Comparison of ENCODE assay signal across 11 cellular contexts in the genomic region with DNA sequence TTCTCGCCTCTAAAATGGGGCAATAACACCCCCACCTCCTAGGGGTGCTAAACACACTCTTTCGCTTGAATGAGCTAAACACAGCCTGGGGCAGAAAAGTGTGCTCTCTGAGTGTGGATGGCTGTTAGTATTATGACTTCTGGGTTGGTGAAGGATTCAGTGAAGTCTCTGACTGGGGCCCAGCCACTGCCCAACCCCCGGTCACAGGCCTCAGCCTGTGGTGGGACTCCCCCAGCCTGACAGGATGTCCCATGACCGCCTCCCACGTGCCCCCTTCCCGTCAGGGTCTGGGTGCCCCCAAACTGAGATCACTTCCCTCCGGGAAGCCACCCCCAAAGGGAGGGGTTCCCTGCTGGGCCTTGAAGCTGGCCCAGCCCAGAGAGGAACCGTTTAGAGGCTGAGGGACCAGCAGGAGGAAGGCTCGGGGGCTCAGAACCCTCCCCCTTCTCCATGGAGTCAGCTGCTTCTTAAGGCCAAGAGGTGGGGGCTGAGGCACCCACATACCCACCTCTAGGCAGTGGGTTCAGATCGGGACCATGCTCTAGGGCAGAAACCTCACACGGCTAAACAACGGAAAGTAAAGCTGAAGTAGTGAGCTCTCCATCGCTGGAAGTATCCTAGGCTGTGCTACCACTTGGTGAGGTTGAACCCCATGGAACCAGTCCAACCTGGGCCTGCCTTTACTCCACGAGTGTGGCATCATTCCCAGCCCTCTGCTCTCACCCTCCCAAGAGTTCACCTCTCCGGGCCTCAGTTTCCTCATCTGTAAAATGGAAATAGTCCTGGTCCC. TPM values are rescaled to one million over a fixed set of nuclear protein-coding genes. Genes with fewer than 3 reads are reported as not detected.
DNase-seq lines count a peak whose midpoint lies in the region; ATAC-seq and TF ChIP-seq lines count a peak whose summit lies in the region.
"Had no signal": no experiment of that assay in that cellular context is flagged by ENCODE, and none has a peak within 500 bp of the region (broad histone marks: within the 10 kb centered on the region; RNA-seq: fewer than 3 reads in every experiment).

No MANE protein-coding gene starts in this region.

- DNase-seq in GDM1 (lab: John Stamatoyannopoulos, UW) (peak; percentile 84), lung (ENCODE audit: low spot score) (peak; percentile 42), middle frontal gyrus (ENCODE audit: extremely low spot score, low spot score) (no peak), SK-N-DZ (ENCODE audit: low spot score) (no peak), stomach (no peak)
- DNase-seq in activated CD8-positive, alpha-beta memory T cell treated with anti-CD3 and anti-CD28 coated beads for 48 hours (ENCODE audit: low read depth in 2 of 3, low spot score in 2 of 3), result peak in 2 of 3 experiments; percentile 38 to 41
- DNase-seq: NCI-H524 treated with DMSO at 0.1 percent for 48 hours had no signal

- H3K9me3 ChIP-seq in lung (ENCODE audit: control insufficient read depth in 2 of 2, insufficient read depth in 1 of 2, low read length in 1 of 2), result no peaks in the 10 kb centered on the region
- H3K9me3 ChIP-seq in stomach, result no peaks in the 10 kb centered on the region
- H3K9me3 ChIP-seq: pancreas, thoracic aorta had no signal

- ATAC-seq in HG02588 (IDR thresholded peaks at IDR 0.05; ENCODE audit: unreplicated experiment) (peak; percentile 31), lung (ENCODE audit: insufficient read depth, low FRiP score) (no peak), HG03378 (IDR thresholded peaks at IDR 0.05; ENCODE audit: unreplicated experiment) (no peak)

- no peak for TF ChIP-seq EP300 in stomach (IDR thresholded peaks at IDR 0.05)

- WGBS in lung, 2 donors, result 51 to 53% methylated on average over 15 of the region's 15 CpGs
- WGBS in stomach, 5 donors, result 59 to 70% (median 68%) methylated on average over 15 of the region's 15 CpGs

- no peaks in the 10 kb centered on the region for H3K4me1 ChIP-seq in lung (ENCODE audit: control insufficient read depth in 2 of 2, insufficient read depth in 2 of 2, low read length in 2 of 2)
- peaks cover 0 to 11% (median 0%) of the 10 kb centered on the region in 4 donors for H3K4me1 ChIP-seq in stomach

- H3K4me3 ChIP-seq in lung (no peak overlapping the region), stomach (no peak overlapping the region)
- H3K4me3 ChIP-seq: pancreas, thoracic aorta had no signal

- TF ChIP-seq POLR2A in stomach (IDR thresholded peaks at IDR 0.05), result no peak

- TF ChIP-seq CTCF in lung (IDR thresholded peaks at IDR 0.05; ENCODE audit: control extremely low read depth, extremely low read depth), result no peak
- no peak for TF ChIP-seq CTCF in stomach (IDR thresholded peaks at IDR 0.05)

- H3K27me3 ChIP-seq in lung (ENCODE audit: control insufficient read depth, insufficient read depth) (no peaks in the 10 kb centered on the region), stomach (peaks cover 0 to 24% (median 2%) of the 10 kb centered on the region in 3 donors)
- H3K27me3 ChIP-seq: pancreas had no signal

- intact Hi-C loops in stomach (cut with DNase I; ENCODE audit: low total_unique reads), result no loop called here

- no peaks in the 10 kb centered on the region for H3K36me3 ChIP-seq in lung (ENCODE audit: control insufficient read depth in 2 of 2, insufficient read depth in 2 of 2, low read length in 2 of 2)
- H3K36me3 ChIP-seq in stomach, result no peaks in the 10 kb centered on the region
- H3K36me3 ChIP-seq: pancreas, thoracic aorta had no signal

- H3K27ac ChIP-seq in lung (ENCODE audit: low read depth in 1 of 2, low read length in 1 of 2) (no peak overlapping the region), stomach (no peak overlapping the region)
- H3K27ac ChIP-seq: thoracic aorta had no signal

RNA-seq across cellular contexts. Expression of gene DTX1, which starts 13.8 kb away (rescaled TPM):
- 1 to 10 TPM; 2.9 to 4.9 TPM for total RNA-seq in lung
- 1 to 10 TPM; 1.3 to 1.6 TPM for polyA plus RNA-seq in lung
- polyA plus RNA-seq in SK-N-DZ (2014; cell fraction: cytosol; rRNA removed), result 5.7 and 9.1 TPM in 2 replicates
- 14.1 and 18.9 TPM in 2 replicates for polyA plus RNA-seq in SK-N-DZ (2014; cell fraction: nucleus; rRNA removed)
- 1 to 10 TPM in 4 of 5 donors, under 1 TPM in 1; 0.43 to 6.2 (median 2.7) TPM for total RNA-seq in stomach
- 1 to 10 TPM; 1.0 to 1.5 (median 1.1) TPM for polyA plus RNA-seq in stomach

Comparison
In these comparisons a context has a peak if more than half of its experiments do, and no peak if none do; other contexts are left out.
1. DNase-seq: peak in GDM1 (single experiment), activated CD8-positive, alpha-beta memory T cell treated with anti-CD3 and anti-CD28 coated beads for 48 hours (2 of 3) and lung (single experiment); none in middle frontal gyrus (single experiment), SK-N-DZ (single experiment) and stomach (single experiment).